In genomic region chr1:176694713-176695112, GRCh38 we compare ENCODE assay signal across 21 cellular contexts.
DNase-seq lines count a peak whose midpoint lies in the region; ATAC-seq, FAIRE-seq and TF ChIP-seq lines count a peak whose summit lies in the region.
"Had no signal": no experiment of that assay in that cellular context is flagged by ENCODE, and none has a peak within 500 bp of the region (broad histone marks: within the 10 kb centered on the region; RNA-seq: fewer than 3 reads in every experiment).

No MANE protein-coding gene starts in this region.

- ATAC-seq in heart right ventricle (no peak), Right ventricle myocardium inferior (no peak), upper lobe of right lung (peak; percentile 19)
- ATAC-seq: CD8-positive, alpha-beta T cell; HCT116 had no signal

- H3K9me3 ChIP-seq in heart right ventricle, result no peaks in the 10 kb centered on the region
- no peaks in the 10 kb centered on the region for H3K9me3 ChIP-seq in upper lobe of right lung
- H3K9me3 ChIP-seq: BLaER1, MG63 had no signal

- H3K4me3 ChIP-seq in heart right ventricle (no peak overlapping the region), bronchial epithelial cell (ENCODE audit: low read depth, low read length) (no peak overlapping the region), upper lobe of right lung (no peak overlapping the region)
- H3K4me3 ChIP-seq: BLaER1, MG63 had no signal

- FAIRE-seq in bronchial epithelial cell (lab: Jason Lieb, UNC), result peak; percentile 85
- FAIRE-seq: GM12891 had no signal

- peaks cover 0 to 41% (median 12%) of the 10 kb centered on the region in 9 donors for H3K4me1 ChIP-seq in heart right ventricle
- no peaks in the 10 kb centered on the region for H3K4me1 ChIP-seq in upper lobe of right lung

- 47 to 60% methylated on average over 2 of the region's 2 CpGs for WGBS in heart right ventricle, 2 donors

- TF ChIP-seq CTCF in heart right ventricle (IDR thresholded peaks at IDR 0.05) (no peak), bronchial epithelial cell (IDR thresholded peaks at IDR 0.05; ENCODE audit: insufficient read depth, low read length, severe bottlenecking) (no peak), upper lobe of right lung (IDR thresholded peaks at IDR 0.05) (no peak)

- peak overlapping the region; percentile 57 to 90 (median 84) for H3K27ac ChIP-seq in heart right ventricle
- H3K27ac ChIP-seq in upper lobe of right lung, result no peak overlapping the region
- H3K27ac ChIP-seq: BLaER1 had no signal

- H3K27me3 ChIP-seq in heart right ventricle (no peaks in the 10 kb centered on the region), bronchial epithelial cell (ENCODE audit: control insufficient read depth, insufficient read depth, low read length) (no peaks in the 10 kb centered on the region), upper lobe of right lung (no peaks in the 10 kb centered on the region)
- H3K27me3 ChIP-seq: BLaER1, MG63 had no signal

- H3K36me3 ChIP-seq in heart right ventricle (no peaks in the 10 kb centered on the region), bronchial epithelial cell (ENCODE audit: control insufficient read depth, insufficient read depth, low read length) (no peaks in the 10 kb centered on the region), upper lobe of right lung (no peaks in the 10 kb centered on the region)
- H3K36me3 ChIP-seq: BLaER1, MG63 had no signal

- intact Hi-C loops in heart right ventricle (cut with DNase I), result loop anchor here in 9 of 10 donors (5.0 to 10.0 kb wide), 10 partner anchors 37 to 320 kb away; no protein-coding TSS in a partner anchor
- intact Hi-C loops in Right ventricle myocardium inferior (cut with DNase I), result loop anchor here (2.0 to 5.0 kb wide), 2 partner anchors 108 to 188 kb away; no protein-coding TSS in a partner anchor
- intact Hi-C loops in upper lobe of right lung (cut with DNase I), result no loop called here

- DNase-seq in heart right ventricle, result no peak
- no peak for DNase-seq in Right ventricle myocardium inferior (ENCODE audit: missing footprints)
- DNase-seq in bronchial epithelial cell (ENCODE audit: low read depth), result no peak
- peak; percentile 51 for DNase-seq in myocyte (ENCODE audit: low read depth)
- no peak for DNase-seq in upper lobe of right lung
- no peak for DNase-seq in activated effector memory CD4-positive, alpha-beta T cell treated with anti-CD3 and anti-CD28 coated beads, Interleukin-2, amount 50 U/mL, for 16 hours
- no peak for DNase-seq in NCI-H1930 (lab: John Stamatoyannopoulos, UW)
- DNase-seq: Calu3; CD8-positive, alpha-beta T cell; GOT3; Kasumi-1; MG63; NCI-H1048; NCI-H1436; NCI-H2029 treated with DMSO at 0.1 percent for 48 hours; NCI-H774; OCI-M1; SIG-M5 had no signal
